9 cellular contexts compared by ENCODE assay signal in genomic region chr11:61384271-61385242, GRCh38. TPM values are rescaled to one million over a fixed set of nuclear protein-coding genes. Genes with fewer than 3 reads are reported as not detected.
A peak's percentile ranks its signal among the peaks of the same experiment; 100 is the strongest.
DNase-seq lines count a peak whose midpoint lies in the region; ATAC-seq and TF ChIP-seq lines count a peak whose summit lies in the region.
"Had no signal": no experiment of that assay in that cellular context is flagged by ENCODE, and none has a peak within 500 bp of the region (broad histone marks: within the 10 kb centered on the region; RNA-seq: fewer than 3 reads in every experiment).

No MANE protein-coding gene starts in this region.

- no peaks in the 10 kb centered on the region for H3K27me3 ChIP-seq in kidney epithelial cell (ENCODE audit: control insufficient read depth, insufficient read depth, low read length)

- ATAC-seq in activated naive CD4-positive, alpha-beta T cell treated with anti-CD3 and anti-CD28 coated beads, Interleukin-2, amount 50 U/mL, for 72 hours, result no peak
- ATAC-seq in omental fat pad (ENCODE audit: low FRiP score), result no peak

- DNase-seq in DMS114 treated with DMSO at 0.1 percent for 48 hours (lab: John Stamatoyannopoulos, UW; ENCODE audit: unreplicated experiment), result peak; percentile 25
- peak; percentile 24 for DNase-seq in HT-29 (ENCODE audit: low spot score)
- peak; percentile 20 for DNase-seq in UCSD-AML1 (lab: John Stamatoyannopoulos, UW; ENCODE audit: unreplicated experiment)
- DNase-seq in kidney epithelial cell (ENCODE audit: low read depth), result no peak
- no peak for DNase-seq in activated naive CD4-positive, alpha-beta T cell treated with anti-CD3 and anti-CD28 coated beads, Interleukin-2, amount 50 U/mL, for 72 hours (ENCODE audit: low spot score in 2 of 2)
- DNase-seq in SKM-1 treated with dmso at 0.1 percent for 144 hours (lab: John Stamatoyannopoulos, UW; ENCODE audit: unreplicated experiment), result no peak
- DNase-seq in omental fat pad (ENCODE audit: low spot score), result no peak
- no peak for DNase-seq in SKM-1 (lab: John Stamatoyannopoulos, UW; ENCODE audit: unreplicated experiment)

- H3K9me3 Mint-ChIP-seq in activated naive CD4-positive, alpha-beta T cell treated with anti-CD3 and anti-CD28 coated beads, Interleukin-2, amount 50 U/mL, for 72 hours, result no peaks in the 10 kb centered on the region
- H3K9me3 Mint-ChIP-seq: stimulated activated naive CD8-positive, alpha-beta T cell treated with anti-CD3 and anti-CD28 coated beads, Interleukin-15, Interleukin-2, amounts not matched to agents 100 ng/mL and 50 ng/mL, for 24 hours had no signal

- H3K36me3 ChIP-seq in kidney epithelial cell (ENCODE audit: control insufficient read depth, insufficient read depth, low read length), result no peaks in the 10 kb centered on the region

- TF ChIP-seq CTCF in kidney epithelial cell (IDR thresholded peaks at IDR 0.05; ENCODE audit: insufficient read depth, low read length, poor library complexity, severe bottlenecking), result peak; percentile 21
- no peak for TF ChIP-seq CTCF in omental fat pad (IDR thresholded peaks at IDR 0.05)

- no peaks in the 10 kb centered on the region for H3K36me3 Mint-ChIP-seq in activated naive CD4-positive, alpha-beta T cell treated with anti-CD3 and anti-CD28 coated beads, Interleukin-2, amount 50 U/mL, for 72 hours

- H3K27ac Mint-ChIP-seq in activated naive CD4-positive, alpha-beta T cell treated with anti-CD3 and anti-CD28 coated beads, Interleukin-2, amount 50 U/mL, for 72 hours, result no peak overlapping the region
- H3K27ac Mint-ChIP-seq: stimulated activated naive CD8-positive, alpha-beta T cell treated with anti-CD3 and anti-CD28 coated beads, Interleukin-15, Interleukin-2, amounts not matched to agents 100 ng/mL and 50 ng/mL, for 24 hours had no signal

- H3K4me3 ChIP-seq in kidney epithelial cell (ENCODE audit: low read depth, low read length), result no peak overlapping the region

RNA-seq across cellular contexts. Expression of gene TMEM216, which starts 7.8 kb away (rescaled TPM):
- 15.1 and 23.4 TPM in 2 replicates for total RNA-seq in HT-29 (2014; rRNA removed; shearing (Covaris generic))
- total RNA-seq in kidney epithelial cell (15.9 and 18.3 TPM in 2 replicates), omental fat pad (10 to 100 TPM in 2 of 4 donors, 1 to 10 TPM in 2; 9.5 to 19.3 (median 11.8) TPM)
- 10 to 100 TPM in 1 of 2 donors, 1 to 10 TPM in 1; 8.7 to 14.1 TPM for total RNA-seq in activated naive CD4-positive, alpha-beta T cell treated with anti-CD3 and anti-CD28 coated beads, Interleukin-2, amount 50 U/mL, for 72 hours

RNA-seq across cellular contexts. Expression of gene TMEM138, which starts 22.4 kb away (rescaled TPM):
- 18.4 and 27.8 TPM in 2 replicates for total RNA-seq in HT-29 (2014; rRNA removed; shearing (Covaris generic))
- total RNA-seq in kidney epithelial cell (28.0 and 38.8 TPM in 2 replicates), omental fat pad (10 to 100 TPM; 31.6 to 40.8 (median 38.1) TPM)
- total RNA-seq in activated naive CD4-positive, alpha-beta T cell treated with anti-CD3 and anti-CD28 coated beads, Interleukin-2, amount 50 U/mL, for 72 hours, result 10 to 100 TPM; 32.4 to 44.2 TPM

RNA-seq across cellular contexts. Expression of gene CYB561A3, which starts 22.9 kb away (rescaled TPM):
- total RNA-seq in HT-29 (2014; rRNA removed; shearing (Covaris generic)), result 70.5 and 80.2 TPM in 2 replicates
- total RNA-seq in kidney epithelial cell (30.2 and 39.0 TPM in 2 replicates), omental fat pad (10 to 100 TPM; 29.5 to 39.9 (median 34.6) TPM)
- 10 to 100 TPM; 38.3 to 68.7 TPM for total RNA-seq in activated naive CD4-positive, alpha-beta T cell treated with anti-CD3 and anti-CD28 coated beads, Interleukin-2, amount 50 U/mL, for 72 hours

RNA-seq across cellular contexts. Expression of gene CPSF7, which starts 45.2 kb away (rescaled TPM):
- total RNA-seq in HT-29 (2014; rRNA removed; shearing (Covaris generic)), result 34.8 and 51.2 TPM in 2 replicates
- total RNA-seq in kidney epithelial cell, result 47.5 and 53.9 TPM in 2 replicates
- total RNA-seq in activated naive CD4-positive, alpha-beta T cell treated with anti-CD3 and anti-CD28 coated beads, Interleukin-2, amount 50 U/mL, for 72 hours, result 100 to 1,000 TPM; 110 to 128 TPM
- 10 to 100 TPM; 37.2 to 62.6 (median 49.4) TPM for total RNA-seq in omental fat pad

RNA-seq across cellular contexts. Expression of gene SDHAF2, which starts 45.4 kb away (rescaled TPM):
- 58.3 and 64.9 TPM in 2 replicates for total RNA-seq in HT-29 (2014; rRNA removed; shearing (Covaris generic))
- 32.6 and 35.5 TPM in 2 replicates for total RNA-seq in kidney epithelial cell
- 10 to 100 TPM; 32.0 to 34.3 TPM for total RNA-seq in activated naive CD4-positive, alpha-beta T cell treated with anti-CD3 and anti-CD28 coated beads, Interleukin-2, amount 50 U/mL, for 72 hours
- 10 to 100 TPM; 48.6 to 59.0 (median 54.0) TPM for total RNA-seq in omental fat pad

Comparison
In these comparisons a context has a peak if more than half of its experiments do, and no peak if none do; other contexts are left out.
1. DNase-seq: peak in DMS114 treated with DMSO at 0.1 percent for 48 hours (single experiment), HT-29 (single experiment) and UCSD-AML1 (single experiment); none in kidney epithelial cell (single experiment), activated naive CD4-positive, alpha-beta T cell treated with anti-CD3 and anti-CD28 coated beads, Interleukin-2, amount 50 U/mL, for 72 hours (0 of 2), SKM-1 treated with dmso at 0.1 percent for 144 hours (single experiment), omental fat pad (single experiment) and SKM-1 (single experiment).